In the genomic region with DNA sequence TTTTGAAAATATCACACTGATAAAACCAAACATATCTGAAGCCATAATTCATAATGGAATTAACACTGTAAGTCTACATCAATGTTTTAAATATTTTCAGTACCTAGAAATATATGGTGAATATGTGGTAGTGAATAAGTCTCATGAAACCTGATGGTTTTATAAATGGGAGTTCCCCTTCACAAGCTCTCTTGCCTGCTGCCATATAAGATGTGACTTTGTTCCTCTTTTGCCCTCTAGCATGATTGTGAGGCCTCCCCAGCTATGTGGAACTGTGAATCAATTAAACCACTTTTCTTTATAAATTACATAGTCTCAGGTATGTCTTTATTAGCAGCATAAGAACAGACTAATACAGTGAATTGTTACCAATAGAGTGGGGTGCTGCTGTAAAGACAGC, we compare ENCODE assay signal across 20 cellular contexts.
DNase-seq lines count a peak whose midpoint lies in the region; ATAC-seq and TF ChIP-seq lines count a peak whose summit lies in the region.
"Had no signal": no experiment of that assay in that cellular context is flagged by ENCODE, and none has a peak within 500 bp of the region (broad histone marks: within the 10 kb centered on the region; RNA-seq: fewer than 3 reads in every experiment).

No MANE protein-coding gene starts in this region.

- H3K4me3 Mint-ChIP-seq in stimulated activated naive B cell treated with anti-CD40 and anti-IgM and Interleukin-4, amounts not matched to agents 10 μg/mL and 1 μg/mL and 100 μg/mL, for 72 hours = no peak overlapping the region
- H3K4me3 Mint-ChIP-seq in naive thymus-derived CD8-positive, alpha-beta T cell = no peak overlapping the region
- H3K4me3 Mint-ChIP-seq: B cell; CD4-positive, alpha-beta T cell; CD8-positive, alpha-beta T cell had no signal

- no peaks in the 10 kb centered on the region for H3K4me1 Mint-ChIP-seq in stimulated activated naive B cell treated with anti-CD40 and anti-IgM and Interleukin-4, amounts not matched to agents 10 μg/mL and 1 μg/mL and 100 μg/mL, for 72 hours
- no peaks in the 10 kb centered on the region for H3K4me1 Mint-ChIP-seq in naive thymus-derived CD8-positive, alpha-beta T cell
- H3K4me1 Mint-ChIP-seq: B cell had no signal

- ATAC-seq in HG02938 (IDR thresholded peaks at IDR 0.05; ENCODE audit: unreplicated experiment) (peak; percentile 58), GM21526 (IDR thresholded peaks at IDR 0.05; ENCODE audit: low FRiP score, unreplicated experiment) (no peak)
- ATAC-seq in stimulated activated naive B cell treated with anti-CD40 and anti-IgM and Interleukin-4, amounts not matched to agents 10 μg/mL and 1 μg/mL and 100 μg/mL, for 72 hours (replicated peaks) = peak; percentile 25 to 60
- no peak for ATAC-seq in naive thymus-derived CD8-positive, alpha-beta T cell
- ATAC-seq: A549; CD8-positive, alpha-beta T cell had no signal

- 0 out of 2 replicates have a peak overlapping the region, but pooled peaks have one; percentile 8 for H3K27ac ChIP-seq in OCI-LY3 (ENCODE audit: low read length)
- H3K27ac ChIP-seq: 22Rv1; A549; BLaER1 treated with 17β-estradiol and CSF1 and Interleukin-3, amounts not matched to agents 10 nM and 100 nM; C4-2B had no signal

- no peaks in the 10 kb centered on the region for H3K79me2 ChIP-seq in OCI-LY3 (ENCODE audit: low read length)

- POLR2A ChIA-PET in naive thymus-derived CD8-positive, alpha-beta T cell (lab: Charles Lee) = no interaction called here

- no peak overlapping the region for H3K9ac ChIP-seq in OCI-LY3 (ENCODE audit: low read length)
- H3K9ac ChIP-seq: BLaER1 treated with 17β-estradiol and CSF1 and Interleukin-3, amounts not matched to agents 10 nM and 100 nM had no signal

- H3K36me3 ChIP-seq in OCI-LY3 (replicated peaks; ENCODE audit: low read depth, low read length) = no peaks in the 10 kb centered on the region
- H3K36me3 ChIP-seq: BLaER1 treated with 17β-estradiol and CSF1 and Interleukin-3, amounts not matched to agents 10 nM and 100 nM had no signal

- DNase-seq in NOMO-1 treated with DMSO at 0.1 percent for 48 hours (lab: John Stamatoyannopoulos, UW; ENCODE audit: unreplicated experiment) = peak; percentile 5
- DNase-seq in NOMO-1 (lab: John Stamatoyannopoulos, UW; ENCODE audit: unreplicated experiment in 2 of 2) = no peak
- no peak for DNase-seq in stimulated activated naive B cell treated with anti-CD40 and anti-IgM and Interleukin-4, amounts not matched to agents 10 μg/mL and 1 μg/mL and 100 μg/mL, for 72 hours
- no peak for DNase-seq in naive thymus-derived CD8-positive, alpha-beta T cell
- no peak for DNase-seq in NCI-H510A treated with DMSO at 0.1 percent for 48 hours (lab: John Stamatoyannopoulos, UW)
- DNase-seq: AML-193; Caco-2; Calu3; CD4-positive, alpha-beta T cell; CD8-positive, alpha-beta T cell; DMS79 treated with DMSO at 0.1 percent for 48 hours; GF-D8 had no signal

- H4K20me1 ChIP-seq in OCI-LY3 (ENCODE audit: insufficient read depth, low read length) = no peaks in the 10 kb centered on the region
- H4K20me1 ChIP-seq: BLaER1 treated with 17β-estradiol and CSF1 and Interleukin-3, amounts not matched to agents 10 nM and 100 nM had no signal

- no peaks in the 10 kb centered on the region for H3K27me3 ChIP-seq in OCI-LY3 (ENCODE audit: low read depth, low read length)
- H3K27me3 ChIP-seq: BLaER1 treated with 17β-estradiol and CSF1 and Interleukin-3, amounts not matched to agents 10 nM and 100 nM had no signal

- H3K36me3 Mint-ChIP-seq in stimulated activated naive B cell treated with anti-CD40 and anti-IgM and Interleukin-4, amounts not matched to agents 10 μg/mL and 1 μg/mL and 100 μg/mL, for 72 hours = no peaks in the 10 kb centered on the region
- no peaks in the 10 kb centered on the region for H3K36me3 Mint-ChIP-seq in naive thymus-derived CD8-positive, alpha-beta T cell
- H3K36me3 Mint-ChIP-seq: CD8-positive, alpha-beta T cell had no signal

- peaks cover 4 to 5% of the 10 kb centered on the region in 2 donors for H3K9me3 Mint-ChIP-seq in stimulated activated naive B cell treated with anti-CD40 and anti-IgM and Interleukin-4, amounts not matched to agents 10 μg/mL and 1 μg/mL and 100 μg/mL, for 72 hours
- peaks cover 0 to 7% (median 6%) of the 10 kb centered on the region in 9 donors for H3K9me3 Mint-ChIP-seq in naive thymus-derived CD8-positive, alpha-beta T cell

- no peaks in the 10 kb centered on the region for H3K27me3 Mint-ChIP-seq in stimulated activated naive B cell treated with anti-CD40 and anti-IgM and Interleukin-4, amounts not matched to agents 10 μg/mL and 1 μg/mL and 100 μg/mL, for 72 hours
- no peaks in the 10 kb centered on the region for H3K27me3 Mint-ChIP-seq in naive thymus-derived CD8-positive, alpha-beta T cell
- H3K27me3 Mint-ChIP-seq: B cell; CD4-positive, alpha-beta T cell had no signal

- TF ChIP-seq CTCF in OCI-LY3 (IDR thresholded peaks at IDR 0.05; ENCODE audit: low read depth, low read length) = no peak

- H3K4me1 ChIP-seq in OCI-LY3 (ENCODE audit: low read length) = peaks cover 11% of the 10 kb centered on the region
- H3K4me1 ChIP-seq: A549; BLaER1 treated with 17β-estradiol and CSF1 and Interleukin-3, amounts not matched to agents 10 nM and 100 nM; Caco-2 had no signal

- no peak overlapping the region for H2AFZ ChIP-seq in OCI-LY3 (ENCODE audit: low read depth, low read length)

- no peak overlapping the region for H3K4me3 ChIP-seq in OCI-LY3 (ENCODE audit: low read length)
- H3K4me3 ChIP-seq: A549; BLaER1 treated with 17β-estradiol and CSF1 and Interleukin-3, amounts not matched to agents 10 nM and 100 nM had no signal

- H3K9me3 ChIP-seq in OCI-LY3 (ENCODE audit: insufficient read depth, low read length) = no peaks in the 10 kb centered on the region
- H3K9me3 ChIP-seq: A549, Caco-2 had no signal

- H3K4me2 ChIP-seq in OCI-LY3 (ENCODE audit: low read length) = 0 out of 2 replicates have a peak overlapping the region, but pooled peaks have one; percentile 12
- H3K4me2 ChIP-seq: A549; BLaER1 treated with 17β-estradiol and CSF1 and Interleukin-3, amounts not matched to agents 10 nM and 100 nM had no signal

- H3K27ac Mint-ChIP-seq in stimulated activated naive B cell treated with anti-CD40 and anti-IgM and Interleukin-4, amounts not matched to agents 10 μg/mL and 1 μg/mL and 100 μg/mL, for 72 hours = no peak overlapping the region
- no peak overlapping the region for H3K27ac Mint-ChIP-seq in naive thymus-derived CD8-positive, alpha-beta T cell
- H3K27ac Mint-ChIP-seq: B cell; CD4-positive, alpha-beta T cell; CD8-positive, alpha-beta T cell had no signal

Comparison
In these comparisons a context has a peak if more than half of its experiments do, and no peak if none do; other contexts are left out.
1. ATAC-seq: peak in HG02938 (single experiment) and stimulated activated naive B cell treated with anti-CD40 and anti-IgM and Interleukin-4, amounts not matched to agents 10 μg/mL and 1 μg/mL and 100 μg/mL, for 72 hours (2 of 2); none in GM21526 (single experiment) and naive thymus-derived CD8-positive, alpha-beta T cell (0 of 2).